ENCODE assay signal across 9 cellular contexts in genomic region chr7:151432658-151433521, GRCh38. TPM values are rescaled to one million over a fixed set of nuclear protein-coding genes. Genes with fewer than 3 reads are reported as not detected.
A peak's percentile ranks its signal among the peaks of the same experiment; 100 is the strongest.
DNase-seq lines count a peak whose midpoint lies in the region; ATAC-seq and TF ChIP-seq lines count a peak whose summit lies in the region.
"Had no signal": no experiment of that assay in that cellular context is flagged by ENCODE, and none has a peak within 500 bp of the region (broad histone marks: within the 10 kb centered on the region; RNA-seq: fewer than 3 reads in every experiment).

No MANE protein-coding gene starts in this region.

- CTCF ChIA-PET in OCI-LY7 (lab: Charles Lee; ENCODE audit: unreplicated experiment) = no interaction called here

- no peak for TF ChIP-seq POLR2A in testis (IDR thresholded peaks at IDR 0.05)

- H3K27ac ChIP-seq in OCI-LY7 (ENCODE audit: low read depth, low read length, poor library complexity, severe bottlenecking) = no peak overlapping the region
- H3K27ac ChIP-seq in testis = no peak overlapping the region

- H3K36me3 Mint-ChIP-seq in CD14-positive monocyte = no peaks in the 10 kb centered on the region

- TF ChIP-seq CTCF in CD14-positive monocyte (IDR thresholded peaks at IDR 0.05) (peak; percentile 26), OCI-LY7 (conservative IDR thresholded peaks at IDR 0.05; ENCODE audit: low read length) (0 out of 2 replicates have a peak, but pooled peaks have one; percentile 15), cardiac fibroblast (IDR thresholded peaks at IDR 0.05; ENCODE audit: low read depth, low read length) (peak; percentile 8), testis (IDR thresholded peaks at IDR 0.05) (no peak)

- no peaks in the 10 kb centered on the region for H3K9me2 ChIP-seq in OCI-LY7 (ENCODE audit: insufficient read depth, low read length)

- DNase-seq in CD14-positive monocyte (ENCODE audit: low spot score) (no peak), OCI-LY7 (ENCODE audit: low spot score) (peak; percentile 33), cardiac fibroblast (ENCODE audit: low read depth in 2 of 2) (no peak), hepatic stellate cell (ENCODE audit: low spot score) (no peak), left lobe of liver (ENCODE audit: low spot score) (no peak), NCI-H446 treated with DMSO at 0.1 percent for 48 hours (lab: John Stamatoyannopoulos, UW) (no peak), testis (no peak)

- H3K27me3 Mint-ChIP-seq in CD14-positive monocyte (ENCODE audit: low read depth in 3 of 3) = peaks cover 1 to 9% (median 3%) of the 10 kb centered on the region in 3 donors

- no peaks in the 10 kb centered on the region for H3K9me3 ChIP-seq in OCI-LY7 (ENCODE audit: low read length)
- no peaks in the 10 kb centered on the region for H3K9me3 ChIP-seq in testis

- intact Hi-C loops in CD14-positive monocyte (cut with micrococcal nuclease) (no loop called here), OCI-LY7 (cut with micrococcal nuclease; ENCODE audit: unreplicated experiment) (no loop called here), testis (cut with DNase I; ENCODE audit: low total_unique reads) (no loop called here)

- no peak overlapping the region for H3K27ac Mint-ChIP-seq in CD14-positive monocyte
- H3K27ac Mint-ChIP-seq: dendritic cell treated with granulocyte-macrophage colony-stimulating factor and Interleukin-4, amounts not matched to agents 40 ng/mL and 50 ng/mL, for 4 days had no signal

- POLR2A ChIA-PET in OCI-LY7 (lab: Charles Lee) = no interaction called here

- BruUV-seq in OCI-LY7 (replicated peaks; lab: Mats Ljungman, UMichigan) = no TSS peak

- 82 to 83% methylated on average over 6 to 14 of the region's 14 CpGs for WGBS in testis, 2 donors

- H4K20me1 ChIP-seq in OCI-LY7 (ENCODE audit: insufficient read depth, low read length) = no peaks in the 10 kb centered on the region

- H3K36me3 ChIP-seq in OCI-LY7 (ENCODE audit: insufficient read depth, low read length) = no peaks in the 10 kb centered on the region
- no peaks in the 10 kb centered on the region for H3K36me3 ChIP-seq in testis (ENCODE audit: low read depth, missing control alignments)

- 0 out of 2 replicates have a peak overlapping the region, but pooled peaks have one; percentile 26 for H2AFZ ChIP-seq in OCI-LY7 (ENCODE audit: low read length)

- H3K4me3 Mint-ChIP-seq in CD14-positive monocyte = no peak overlapping the region
- H3K4me3 Mint-ChIP-seq: dendritic cell treated with granulocyte-macrophage colony-stimulating factor and Interleukin-4, amounts not matched to agents 40 ng/mL and 50 ng/mL, for 4 days had no signal

- H3K79me2 ChIP-seq in OCI-LY7 (ENCODE audit: insufficient read depth, low read depth, low read length) = no peaks in the 10 kb centered on the region

- H3K4me2 ChIP-seq in OCI-LY7 (ENCODE audit: low read length) = no peak overlapping the region

- peaks cover 21% of the 10 kb centered on the region for H3K4me1 Mint-ChIP-seq in CD14-positive monocyte

- ATAC-seq in GM19455 (IDR thresholded peaks at IDR 0.05; ENCODE audit: unreplicated experiment) (peak; percentile 63), left lobe of liver (no peak)

- H3K4me1 ChIP-seq in OCI-LY7 (ENCODE audit: insufficient read depth, low read length, poor library complexity, severe bottlenecking) = peaks cover 13% of the 10 kb centered on the region
- peaks cover 11% of the 10 kb centered on the region for H3K4me1 ChIP-seq in testis

- H3K4me3 ChIP-seq in OCI-LY7 (ENCODE audit: low read depth, low read length, poor library complexity, severe bottlenecking) (no peak overlapping the region), cardiac fibroblast (replicated peaks in 1 of 2; ENCODE audit: low read depth in 2 of 2, low read length in 2 of 2) (no peak overlapping the region), testis (no peak overlapping the region)

- H3K9me3 Mint-ChIP-seq in CD14-positive monocyte = peaks cover 0 to 4% (median 0%) of the 10 kb centered on the region in 7 donors
- H3K9me3 Mint-ChIP-seq: dendritic cell treated with granulocyte-macrophage colony-stimulating factor and Interleukin-4, amounts not matched to agents 40 ng/mL and 50 ng/mL, for 4 days had no signal

- H3K27me3 ChIP-seq in testis = no peaks in the 10 kb centered on the region

RNA-seq across cellular contexts. Expression of gene CRYGN, which starts 7.1 kb away (rescaled TPM):
- not detected for polyA plus RNA-seq in CD14-positive monocyte
- total RNA-seq in OCI-LY7 (2014; rRNA removed; shearing (Covaris generic)) = 0.09 and 0.26 TPM in 2 replicates
- total RNA-seq in OCI-LY7 (2022) = not detected in 2 replicates
- total RNA-seq in left lobe of liver = not detected
- 1 to 10 TPM in 1 of 2 donors, under 1 TPM in 1; 0.62 to 1.7 TPM for total RNA-seq in testis
- 0.44 TPM for polyA plus RNA-seq in testis (ENCODE audit: insufficient read depth, low read depth, low replicate concordance)

RNA-seq across cellular contexts. Expression of gene WDR86, which starts 23.1 kb away (rescaled TPM):
- polyA plus RNA-seq in CD14-positive monocyte (under 1 TPM; 0.11 to 0.30 TPM), testis (ENCODE audit: insufficient read depth, low read depth, low replicate concordance) (2.8 TPM)
- 0.13 and 0.44 TPM in 2 replicates for total RNA-seq in OCI-LY7 (2014; rRNA removed; shearing (Covaris generic))
- total RNA-seq in OCI-LY7 (2022) (0.51 and 0.65 TPM in 2 replicates), left lobe of liver (0.28 TPM), testis (10 to 100 TPM in 1 of 2 donors, 1 to 10 TPM in 1; 9.6 to 20.3 TPM)

Comparison
In these comparisons a context has a peak if more than half of its experiments do, and no peak if none do; other contexts are left out.
1. CTCF ChIP-seq: peak in CD14-positive monocyte (single experiment), OCI-LY7 (single experiment) and cardiac fibroblast (single experiment); none in testis (0 of 3).